In genomic region chr11:65432686-65433582, GRCh38 we compare ENCODE assay signal across 8 cellular contexts. TPM values are rescaled to one million over a fixed set of nuclear protein-coding genes. Genes with fewer than 3 reads are reported as not detected.
DNase-seq lines count a peak whose midpoint lies in the region; ATAC-seq, FAIRE-seq and TF ChIP-seq lines count a peak whose summit lies in the region.

No MANE protein-coding gene starts in this region.

- H3K79me2 ChIP-seq in fibroblast of lung (ENCODE audit: control insufficient read depth, insufficient read depth, low read length) = peaks cover 97% of the 10 kb centered on the region

- H3K27ac ChIP-seq in SK-N-MC = 0 out of 2 replicates have a peak overlapping the region, but pooled peaks have one; percentile 22
- H3K27ac ChIP-seq in fibroblast of lung (ENCODE audit: insufficient read depth, low read length) = no peak overlapping the region

- DNase-seq in AML-193 (lab: John Stamatoyannopoulos, UW) (peak; percentile 49 to 58), GM18507 (ENCODE audit: extremely low spot score, insufficient read length, low read depth) (no peak), SK-N-MC (ENCODE audit: low read depth, low spot score) (no peak), fibroblast of lung (ENCODE audit: low read depth in 2 of 2) (peak; percentile 48 to 68), superior temporal gyrus (ENCODE audit: extremely low spot score) (peak; percentile 64), H7 (no peak)

- peak overlapping the region; percentile 3 for H3K4me2 ChIP-seq in fibroblast of lung (ENCODE audit: extremely low read depth, insufficient read depth, low read length)

- peaks cover 25% of the 10 kb centered on the region for H4K20me1 ChIP-seq in fibroblast of lung (ENCODE audit: control insufficient read depth, extremely low read depth, insufficient read depth, low read length)

- no peak overlapping the region for H2AFZ ChIP-seq in fibroblast of lung (ENCODE audit: low read length)

- H3K4me1 ChIP-seq in fibroblast of lung (ENCODE audit: control insufficient read depth, extremely low read depth, insufficient read depth, low read length) = peaks cover 5% of the 10 kb centered on the region

- no peak overlapping the region for H3K4me3 ChIP-seq in SK-N-MC
- H3K4me3 ChIP-seq in fibroblast of lung (replicated peaks in 1 of 4; ENCODE audit: control extremely low read depth in 1 of 4, insufficient read depth in 1 of 4, low read depth in 3 of 4, low read length in 4 of 4) = peak overlapping the region in 2 of 4 experiments; percentile 81 to 90
- H3K4me3 ChIP-seq in H7 (ENCODE audit: insufficient read depth, low read depth, low read length) = no peak overlapping the region

- H3K36me3 ChIP-seq in SK-N-MC (ENCODE audit: insufficient read depth, low read length) (no peaks in the 10 kb centered on the region), fibroblast of lung (ENCODE audit: control insufficient read depth, insufficient read depth, low read length) (peaks cover 25% of the 10 kb centered on the region), H7 (replicated peaks; ENCODE audit: control insufficient read depth, insufficient read depth, low read length) (peaks cover 21% of the 10 kb centered on the region)

- H3K9me3 ChIP-seq in SK-N-MC (ENCODE audit: low read depth, low read length) (no peaks in the 10 kb centered on the region), fibroblast of lung (ENCODE audit: control insufficient read depth, insufficient read depth, low read depth, low read length) (no peaks in the 10 kb centered on the region)

- peak in 1 of 2 donors; percentile 14 for TF ChIP-seq CTCF in fibroblast of lung (conservative IDR thresholded peaks at IDR 0.05 in 1 of 2, IDR thresholded peaks at IDR 0.05 in 1 of 2; ENCODE audit: low read depth in 1 of 2, low read length in 2 of 2)

- H3K27me3 ChIP-seq in fibroblast of lung (ENCODE audit: control insufficient read depth, insufficient read depth, low read length) = no peaks in the 10 kb centered on the region
- H3K27me3 ChIP-seq in H7 (ENCODE audit: control insufficient read depth, insufficient read depth, low read length) = no peaks in the 10 kb centered on the region

- no peak for ATAC-seq in HG03196 (IDR thresholded peaks at IDR 0.05; ENCODE audit: unreplicated experiment)
- ATAC-seq in GM19455 (IDR thresholded peaks at IDR 0.05; ENCODE audit: unreplicated experiment) = no peak

- H3K9ac ChIP-seq in SK-N-MC (ENCODE audit: insufficient read length) (no peak overlapping the region), fibroblast of lung (ENCODE audit: insufficient read depth, low read length) (no peak overlapping the region)

- peak; percentile 56 for FAIRE-seq in GM18507 (lab: Jason Lieb, UNC)

RNA-seq across cellular contexts. Expression of gene NEAT1, which starts 10.3 kb away (rescaled TPM):
- 177 and 299 TPM in 2 replicates for total RNA-seq in fibroblast of lung
- 40.6 and 40.9 TPM in 2 replicates for polyA plus RNA-seq in fibroblast of lung
- 140 and 151 TPM in 2 replicates for polyA plus RNA-seq in fibroblast of lung (2012)
- 61.4 and 179 TPM in 2 replicates for polyA minus RNA-seq in fibroblast of lung (ENCODE audit: low replicate concordance)
- total RNA-seq in H7 (2014; rRNA removed; shearing (Covaris generic)) = 6.4 and 10.6 TPM in 2 replicates

RNA-seq across cellular contexts. Expression of gene FRMD8, which starts 46.5 kb away (rescaled TPM):
- total RNA-seq in fibroblast of lung = 14.9 and 17.5 TPM in 2 replicates
- 13.7 and 15.3 TPM in 2 replicates for polyA plus RNA-seq in fibroblast of lung
- polyA plus RNA-seq in fibroblast of lung (2012) = 15.2 and 15.4 TPM in 2 replicates
- 26.4 and 28.1 TPM in 2 replicates for polyA minus RNA-seq in fibroblast of lung (ENCODE audit: low replicate concordance)
- total RNA-seq in H7 (2014; rRNA removed; shearing (Covaris generic)) = 24.5 and 37.1 TPM in 2 replicates

RNA-seq across cellular contexts. Expression of gene SLC25A45, which starts 50.5 kb away (rescaled TPM):
- 1.0 and 1.5 TPM in 2 replicates for total RNA-seq in fibroblast of lung
- polyA plus RNA-seq in fibroblast of lung = 0.50 and 0.52 TPM in 2 replicates
- polyA plus RNA-seq in fibroblast of lung (2012) = 0.98 and 1.0 TPM in 2 replicates
- polyA minus RNA-seq in fibroblast of lung (ENCODE audit: low replicate concordance) = 0.85 and 1.8 TPM in 2 replicates
- total RNA-seq in H7 (2014; rRNA removed; shearing (Covaris generic)) = 0.73 and 0.81 TPM in 2 replicates

Comparison
In these comparisons a context has a peak if more than half of its experiments do, and no peak if none do; other contexts are left out.
1. DNase-seq: peak in AML-193 (2 of 2), fibroblast of lung (2 of 2) and superior temporal gyrus (single experiment); none in GM18507 (single experiment), SK-N-MC (single experiment) and H7 (single experiment).
2. RNA of gene NEAT1, which starts 10.3 kb away (total RNA-seq): 177 to 299 TPM in fibroblast of lung; 6.4 to 10.6 TPM in H7; every median in the first group is over 10 times any median in the second.